In the genomic region with DNA sequence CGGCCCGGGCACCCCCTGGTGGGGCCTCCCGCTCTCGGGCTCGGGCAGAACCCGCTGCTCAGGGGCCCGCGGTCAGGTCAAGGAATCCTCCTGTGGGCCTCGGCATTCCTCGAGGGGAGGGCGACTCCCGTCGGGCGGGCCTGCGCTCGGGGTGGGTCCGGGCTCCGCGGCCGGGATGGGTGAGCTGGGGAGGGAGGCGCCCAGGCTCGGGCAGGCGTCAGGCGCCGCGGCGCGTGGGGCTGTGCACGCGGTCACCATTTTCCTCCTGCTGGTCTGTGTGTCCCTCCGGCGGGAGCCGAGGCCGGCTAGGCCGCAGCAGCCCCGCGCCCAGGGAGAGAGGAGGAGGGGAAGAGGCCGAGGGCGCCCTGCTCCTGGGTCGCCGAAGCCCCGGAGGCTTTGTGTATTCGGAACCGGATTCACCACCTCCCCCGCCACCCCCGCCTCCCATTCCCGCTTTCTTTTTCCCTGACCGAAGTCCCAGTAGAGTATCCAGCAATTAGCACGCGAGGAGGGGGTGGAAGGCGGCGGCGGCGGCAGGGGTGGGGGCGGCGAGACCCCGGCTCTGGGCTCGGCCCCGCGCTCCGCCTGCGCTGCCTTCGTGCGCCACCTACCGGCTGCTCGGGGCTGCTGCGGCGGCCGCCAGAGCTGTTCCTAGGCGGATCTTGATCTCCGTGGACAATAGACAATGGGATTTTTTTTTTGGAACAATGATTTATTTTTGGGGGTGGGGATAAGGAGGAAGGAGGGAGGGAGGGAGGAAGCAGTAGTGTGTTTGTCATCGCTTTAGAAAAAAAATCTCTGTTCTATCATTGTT, we compare ENCODE assay signal across 8 cellular contexts.
A peak's percentile ranks its signal among the peaks of the same experiment; 100 is the strongest.
DNase-seq lines count a peak whose midpoint lies in the region; ATAC-seq and TF ChIP-seq lines count a peak whose summit lies in the region.

No MANE protein-coding gene starts in this region.

- TF ChIP-seq CTCF in epithelial cell of esophagus (IDR thresholded peaks at IDR 0.05; ENCODE audit: insufficient read depth, low read depth, low read length, missing control alignments), result peak; percentile 66

- ATAC-seq in GM18511 (IDR thresholded peaks at IDR 0.05; ENCODE audit: unreplicated experiment) (peak; percentile 64), HG03565 (IDR thresholded peaks at IDR 0.05; ENCODE audit: unreplicated experiment) (peak; percentile 56)

- peak overlapping the region; percentile 53 for H3K4me3 ChIP-seq in epithelial cell of esophagus (ENCODE audit: low read length)

- DNase-seq in A172 (ENCODE audit: low spot score), result peak; percentile 55
- DNase-seq in NOMO-1 (lab: John Stamatoyannopoulos, UW; ENCODE audit: unreplicated experiment in 2 of 2), result peak; percentile 22 to 56
- DNase-seq in activated T-cell treated with anti-CD3 and anti-CD28 coated beads for 4 hours, result peak; percentile 54
- DNase-seq in epithelial cell of esophagus (ENCODE audit: low read depth), result peak; percentile 50
- peak; percentile 71 for DNase-seq in middle frontal gyrus (ENCODE audit: extremely low spot score, low spot score)
- DNase-seq in stimulated activated CD8-positive, alpha-beta memory T cell treated with anti-CD3 and anti-CD28 coated beads, Interleukin-4, amount 100 ng/mL, for 24 hours (ENCODE audit: low read depth), result peak; percentile 41

Comparison
In these comparisons a context has a peak if more than half of its experiments do, and no peak if none do; other contexts are left out.
1. Peak in every context shown above with its lines: DNase-seq, ATAC-seq and H3K4me3 ChIP-seq.